Comparison of ENCODE assay signal across 17 cellular contexts in the genomic region with DNA sequence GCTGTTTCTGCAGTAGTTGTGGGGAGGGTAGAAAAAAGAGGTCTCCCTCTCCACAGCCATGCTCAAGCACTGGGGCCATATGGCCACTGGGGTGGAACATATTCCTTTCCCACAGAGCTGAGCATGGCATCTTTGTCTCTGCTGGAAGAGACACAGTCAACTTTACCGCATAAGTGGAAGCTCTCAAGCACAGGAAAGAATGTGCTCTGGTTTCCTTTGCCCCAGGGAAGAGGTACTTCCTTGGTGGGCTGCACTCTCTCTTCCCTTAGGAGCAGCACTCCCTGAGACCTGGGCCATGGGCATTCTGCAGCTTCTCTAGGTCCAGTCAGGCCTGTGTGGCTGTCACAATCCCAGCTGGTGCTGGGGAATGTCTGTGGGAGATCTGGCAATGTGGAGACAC.
A peak's percentile ranks its signal among the peaks of the same experiment; 100 is the strongest.
DNase-seq lines count a peak whose midpoint lies in the region; ATAC-seq and TF ChIP-seq lines count a peak whose summit lies in the region.
"Had no signal": no experiment of that assay in that cellular context is flagged by ENCODE, and none has a peak within 500 bp of the region (broad histone marks: within the 10 kb centered on the region; RNA-seq: fewer than 3 reads in every experiment).

No MANE protein-coding gene starts in this region.

- H3K36me3 ChIP-seq in DND-41 (ENCODE audit: insufficient read depth, low read length), result no peaks in the 10 kb centered on the region
- no peaks in the 10 kb centered on the region for H3K36me3 ChIP-seq in IMR-90 (ENCODE audit: control insufficient read depth, insufficient read depth, low read length)
- H3K36me3 ChIP-seq in neuronal stem cell (replicated peaks in 1 of 2; ENCODE audit: control insufficient read depth in 2 of 2, insufficient read depth in 2 of 2, low read length in 2 of 2), result no peaks in the 10 kb centered on the region
- 0 out of 2 replicates have a peak, but pooled peaks cover 8% of the 10 kb centered on the region for H3K36me3 ChIP-seq in PC-9 (ENCODE audit: low read depth)

- H3K27me3 ChIP-seq in DND-41 (ENCODE audit: insufficient read depth, low read length, poor library complexity), result no peaks in the 10 kb centered on the region
- H3K27me3 ChIP-seq in IMR-90 (ENCODE audit: control insufficient read depth, insufficient read depth, low read length), result no peaks in the 10 kb centered on the region
- H3K27me3 ChIP-seq in neuronal stem cell (ENCODE audit: control insufficient read depth in 3 of 3, insufficient read depth in 3 of 3, low read depth in 1 of 3, low read length in 3 of 3), result no peaks in the 10 kb centered on the region
- H3K27me3 ChIP-seq in PC-9 (ENCODE audit: insufficient read depth, low read depth), result no peaks in the 10 kb centered on the region

- H2BK20ac ChIP-seq in IMR-90 (ENCODE audit: low read depth, low read length), result peak overlapping the region; percentile 78

- H2AFZ ChIP-seq in DND-41 (ENCODE audit: low read depth, low read length) (0 out of 2 replicates have a peak overlapping the region, but pooled peaks have one; percentile 10), IMR-90 (replicated peaks; ENCODE audit: low read length, poor library complexity) (no peak overlapping the region), neuronal stem cell (ENCODE audit: low read length) (peak overlapping the region; percentile 11), PC-9 (no peak overlapping the region)

- CTCF ChIA-PET in IMR-90 (lab: Yijun Ruan, JAX) (interaction anchor here (0.7 to 1.4 kb wide), 6 partner anchors 11 to 129 kb away, joined by 3 to 6 read pairs (median 4); no protein-coding TSS in a partner anchor), PC-9 (lab: Charles Lee) (interaction anchor here (0.9 to 1.9 kb wide), 5 partner anchors 19 to 353 kb away, joined by 3 to 26 read pairs (median 5); no protein-coding TSS in a partner anchor)

- H3K56ac ChIP-seq in IMR-90 (ENCODE audit: extremely low read depth, insufficient read depth, low read length), result no peak overlapping the region

- no peak overlapping the region for H3K27ac ChIP-seq in DND-41 (ENCODE audit: low read length)
- H3K27ac ChIP-seq in IMR-90 (ENCODE audit: insufficient read depth, low read length), result no peak overlapping the region
- H3K27ac ChIP-seq in neuronal stem cell (replicated peaks; ENCODE audit: low read length), result no peak overlapping the region
- no peak overlapping the region for H3K27ac ChIP-seq in PC-9

- TF ChIP-seq RAD21 in IMR-90 (IDR thresholded peaks at IDR 0.05; ENCODE audit: low read length), result no peak

- H3K9me3 ChIP-seq in DND-41 (ENCODE audit: insufficient read depth, low read length, severe bottlenecking), result peaks cover 2% of the 10 kb centered on the region
- no peaks in the 10 kb centered on the region; the same call in 1 of the 2 replicates for H3K9me3 ChIP-seq in IMR-90 (ENCODE audit: control insufficient read depth, insufficient read depth, low read length)
- H3K9me3 ChIP-seq in neuronal stem cell (replicated peaks in 1 of 2; ENCODE audit: control insufficient read depth in 2 of 2, insufficient read depth in 1 of 2, low read depth in 1 of 2, low read length in 2 of 2), result peaks cover 5 to 19% of the 10 kb centered on the region in 2 donors
- H3K9me3 ChIP-seq in PC-9 (ENCODE audit: insufficient read depth, low read depth), result peaks cover 11% of the 10 kb centered on the region

- H2BK15ac ChIP-seq in IMR-90 (ENCODE audit: low read depth, low read length) (no peak overlapping the region; the same call in 2 of the 3 replicates), neuronal stem cell (ENCODE audit: low read length) (peak overlapping the region; percentile 8)

- H3K9ac ChIP-seq in DND-41 (ENCODE audit: low read depth, low read length) (no peak overlapping the region), IMR-90 (ENCODE audit: low read depth, low read length) (no peak overlapping the region), neuronal stem cell (ENCODE audit: low read depth, low read length, poor library complexity) (no peak overlapping the region)

- no peaks in the 10 kb centered on the region for H3K9me2 ChIP-seq in PC-9 (ENCODE audit: insufficient read depth)

- H3K18ac ChIP-seq in IMR-90 (ENCODE audit: low read depth, low read length), result no peak overlapping the region
- H3K18ac ChIP-seq in neuronal stem cell (ENCODE audit: low read length), result peak overlapping the region; percentile 17

- no peak overlapping the region for H2AK9ac ChIP-seq in IMR-90 (replicated peaks; ENCODE audit: low read depth, low read length, poor library complexity)

- H3K14ac ChIP-seq in IMR-90 (replicated peaks; ENCODE audit: low read depth, low read length), result 0 out of 2 replicates have a peak overlapping the region, but pooled peaks have one; percentile 8
- H3K14ac ChIP-seq in neuronal stem cell (ENCODE audit: low read length), result no peak overlapping the region

- H3K23ac ChIP-seq in IMR-90 (ENCODE audit: low read depth, low read length) (no peak overlapping the region), neuronal stem cell (ENCODE audit: low read depth, low read length, poor library complexity) (no peak overlapping the region)

- H2BK5ac ChIP-seq in IMR-90 (ENCODE audit: low read depth, low read length, poor library complexity, severe bottlenecking) (no peak overlapping the region), neuronal stem cell (ENCODE audit: low read length) (no peak overlapping the region)

- POLR2A ChIA-PET in IMR-90 (lab: Charles Lee; ENCODE audit: unreplicated experiment), result no interaction called here
- POLR2A ChIA-PET in PC-9 (lab: Charles Lee; ENCODE audit: unreplicated experiment), result interaction anchor here (0.6 to 1.0 kb wide), 2 partner anchors 150 to 186 kb away, joined by 3 to 4 read pairs; no protein-coding TSS in a partner anchor

- H3F3A ChIP-seq in PC-9 (ENCODE audit: insufficient read depth, low read depth), result no peaks in the 10 kb centered on the region

- DNase-seq in DND-41 (no peak), IMR-90 (no peak), kidney tubule cell (ENCODE audit: low spot score) (peak; percentile 6), neuronal stem cell (ENCODE audit: low spot score) (no peak), HT-29 (ENCODE audit: low spot score) (no peak), PC-9 (no peak), NCI-H345 treated with DMSO at 0.1 percent for 48 hours (lab: John Stamatoyannopoulos, UW; ENCODE audit: unreplicated experiment) (no peak)
- DNase-seq: GOT3, KG1, MV-4-11, NCI-H1105 treated with DMSO at 0.1 percent for 48 hours, NCI-H2029 treated with DMSO at 0.1 percent for 48 hours, NCI-H345, Right ventricle myocardium superior had no signal

- intact Hi-C loops in IMR-90 (cut with micrococcal nuclease), result loop anchor here (5.0 to 10.0 kb wide), 4 partner anchors 124 to 811 kb away; a partner anchor contains a TSS
- intact Hi-C loops in PC-9 (cut with micrococcal nuclease; ENCODE audit: unreplicated experiment), result loop anchor here (2.0 to 5.0 kb wide), 3 partner anchors 166 to 536 kb away; no protein-coding TSS in a partner anchor

- dilution Hi-C loops in IMR-90 (cut with HindIII; ENCODE audit: low sequenced_read_pairs, unreplicated experiment), result no loop called here

- H3K9me1 ChIP-seq in IMR-90 (ENCODE audit: insufficient read depth, low read length), result no peaks in the 10 kb centered on the region

- H3K4me1 ChIP-seq in DND-41 (ENCODE audit: insufficient read depth, low read length), result no peaks in the 10 kb centered on the region
- H3K4me1 ChIP-seq in IMR-90 (ENCODE audit: control insufficient read depth, insufficient read depth, low read length), result no peaks in the 10 kb centered on the region
- H3K4me1 ChIP-seq in neuronal stem cell (ENCODE audit: control insufficient read depth in 2 of 2, insufficient read depth in 1 of 2, low read depth in 1 of 2, low read length in 2 of 2), result no peaks in the 10 kb centered on the region
- H3K4me1 ChIP-seq in PC-9 (replicated peaks; ENCODE audit: insufficient read depth), result no peaks in the 10 kb centered on the region
- H3K4me1 ChIP-seq: A549 had no signal

- no peak overlapping the region for H3K4me3 ChIP-seq in DND-41 (ENCODE audit: low read depth in 1 of 2, low read length in 2 of 2)
- no peak overlapping the region for H3K4me3 ChIP-seq in IMR-90 (ENCODE audit: insufficient read depth, low read depth, low read length)
- H3K4me3 ChIP-seq in neuronal stem cell (ENCODE audit: low read length in 2 of 2), result no peak overlapping the region
- no peak overlapping the region for H3K4me3 ChIP-seq in PC-9
- H3K4me3 ChIP-seq: A549, GM12878 had no signal

- no peak for TF ChIP-seq POLR2A in IMR-90 (IDR thresholded peaks at IDR 0.05; ENCODE audit: low read depth, low read length)

- H2BK120ac ChIP-seq in IMR-90 (ENCODE audit: low read depth, low read length), result peak overlapping the region; percentile 33; the same call in 1 of the 2 replicates
- H2BK120ac ChIP-seq in neuronal stem cell (ENCODE audit: low read depth, low read length), result no peak overlapping the region

- in situ Hi-C loops in IMR-90 (cut with MboI; ENCODE audit: low sequenced_read_pairs), result no loop called here

- H2BK12ac ChIP-seq in neuronal stem cell (ENCODE audit: low read length), result no peak overlapping the region

- H3K79me1 ChIP-seq in IMR-90 (ENCODE audit: low read depth in 1 of 2, low read length in 2 of 2) (no peaks in the 10 kb centered on the region), neuronal stem cell (ENCODE audit: low read depth, low read length) (no peaks in the 10 kb centered on the region)

- TF ChIP-seq CTCF in DND-41 (IDR thresholded peaks at IDR 0.05; ENCODE audit: borderline replicate concordance, extremely low read depth, low read length, poor library complexity, severe bottlenecking), result no peak
- no peak for TF ChIP-seq CTCF in IMR-90 (conservative IDR thresholded peaks at IDR 0.05; ENCODE audit: low read depth, low read length)
- no peak for TF ChIP-seq CTCF in PC-9 (conservative IDR thresholded peaks at IDR 0.05)

- ATAC-seq in DND-41 (ENCODE audit: insufficient read depth, low read depth) (no peak), IMR-90 (ENCODE audit: low read depth) (no peak), HG03025 (IDR thresholded peaks at IDR 0.05; ENCODE audit: low FRiP score, unreplicated experiment) (no peak)

- BruUV-seq in IMR-90 (replicated peaks; lab: Mats Ljungman, UMichigan), result no TSS peak
- no TSS peak for BruUV-seq in PC-9 (replicated peaks; lab: Mats Ljungman, UMichigan)

- H4K5ac ChIP-seq in IMR-90 (ENCODE audit: low read depth, low read length), result no peak overlapping the region

- peak overlapping the region; percentile 29; the same call in 1 of the 2 replicates for H4K91ac ChIP-seq in IMR-90 (ENCODE audit: insufficient read depth, low read depth, low read length)
- no peak overlapping the region for H4K91ac ChIP-seq in neuronal stem cell (ENCODE audit: low read depth, low read length, poor library complexity)

- H4K8ac ChIP-seq in IMR-90 (ENCODE audit: low read depth in 2 of 2, low read length in 2 of 2) (no peak overlapping the region), neuronal stem cell (ENCODE audit: low read depth, low read length) (no peak overlapping the region)

- H2AK5ac ChIP-seq in IMR-90 (ENCODE audit: low read depth, low read length) (peak overlapping the region; percentile 43; the same call in 1 of the 2 replicates), neuronal stem cell (ENCODE audit: low read depth, low read length) (no peak overlapping the region)

- peak overlapping the region; percentile 52; the same call in 1 of the 2 replicates for H3K4ac ChIP-seq in IMR-90 (ENCODE audit: low read depth, low read length)
- no peak overlapping the region for H3K4ac ChIP-seq in neuronal stem cell (ENCODE audit: low read length)

- H3K79me2 ChIP-seq in DND-41 (ENCODE audit: insufficient read depth, low read length), result no peaks in the 10 kb centered on the region
- no peaks in the 10 kb centered on the region for H3K79me2 ChIP-seq in PC-9 (ENCODE audit: low read depth)

- WGBS in IMR-90 (ENCODE audit: extremely low coverage in 2 of 2, insufficient read length in 1 of 2), 2 experiments, result no CpG with 5 or more reads among the region's 1 CpG
- no CpG with 5 or more reads among the region's 1 CpG for WGBS in neuronal stem cell (ENCODE audit: extremely low coverage in 2 of 2, insufficient read length in 2 of 2, insufficient replicate concordance in 1 of 2), 2 donors

- H3K4me2 ChIP-seq in DND-41 (ENCODE audit: insufficient read depth, low read length), result no peak overlapping the region
- H3K4me2 ChIP-seq in IMR-90 (ENCODE audit: low read depth, low read length), result no peak overlapping the region
- no peak overlapping the region for H3K4me2 ChIP-seq in neuronal stem cell (ENCODE audit: insufficient read depth, low read length, poor library complexity, severe bottlenecking)
- no peak overlapping the region for H3K4me2 ChIP-seq in PC-9
- H3K4me2 ChIP-seq: A549 had no signal

- H4K20me1 ChIP-seq in DND-41 (ENCODE audit: insufficient read depth, low read length) (no peaks in the 10 kb centered on the region), IMR-90 (ENCODE audit: insufficient read depth, low read length) (no peaks in the 10 kb centered on the region), PC-9 (ENCODE audit: insufficient read depth) (no peaks in the 10 kb centered on the region)

Comparison
In these comparisons a context has a peak if more than half of its experiments do, and no peak if none do; other contexts are left out.
1. H2AFZ ChIP-seq: peak in DND-41 (single experiment) and neuronal stem cell (single experiment); none in IMR-90 (single experiment) and PC-9 (single experiment).